ENCODE assay signal across 9 cellular contexts in genomic region chr3:129313415-129313982, GRCh38. TPM values are rescaled to one million over a fixed set of nuclear protein-coding genes. Genes with fewer than 3 reads are reported as not detected.
DNase-seq lines count a peak whose midpoint lies in the region; ATAC-seq, FAIRE-seq and TF ChIP-seq lines count a peak whose summit lies in the region.
"Had no signal": no experiment of that assay in that cellular context is flagged by ENCODE, and none has a peak within 500 bp of the region (broad histone marks: within the 10 kb centered on the region; RNA-seq: fewer than 3 reads in every experiment).

No MANE protein-coding gene starts in this region.

- peak overlapping the region; percentile 76 for H3K27ac Mint-ChIP-seq in activated naive CD8-positive, alpha-beta T cell treated with anti-CD3 and anti-CD28 coated beads, Interleukin-2, amount 10 ng/mL, durations not matched to agents 7 days and 5 days
- no peak overlapping the region for H3K27ac Mint-ChIP-seq in mesothelial cell of epicardium

- DNase-seq in H54 (ENCODE audit: insufficient read length, low spot score) (no peak), mesothelial cell of epicardium (ENCODE audit: low spot score in 2 of 2, unreplicated experiment in 2 of 2) (no peak), NCI-H226 (no peak), NCI-H446 (lab: John Stamatoyannopoulos, UW) (no peak)
- no peak for DNase-seq in activated naive CD8-positive, alpha-beta T cell treated with anti-CD3 and anti-CD28 coated beads, Interleukin-2, amount 10 ng/mL, durations not matched to agents 7 days and 5 days
- DNase-seq: NCI-H1105 treated with DMSO at 0.1 percent for 48 hours had no signal

- H3K79me2 ChIP-seq in ACC112 (ENCODE audit: control insufficient read depth, insufficient read depth, low read length, unreplicated experiment) = peaks cover 5% of the 10 kb centered on the region

- H3K27me3 ChIP-seq in ACC112 (ENCODE audit: insufficient read depth, low read length) = no peaks in the 10 kb centered on the region

- ATAC-seq in activated naive CD8-positive, alpha-beta T cell treated with anti-CD3 and anti-CD28 coated beads, Interleukin-2, amount 10 ng/mL, durations not matched to agents 7 days and 5 days (ENCODE audit: low read depth) = no peak
- ATAC-seq in HG02840 (IDR thresholded peaks at IDR 0.05; ENCODE audit: low FRiP score, unreplicated experiment) (no peak), HG03159 (IDR thresholded peaks at IDR 0.05; ENCODE audit: unreplicated experiment) (no peak)

- H3K4me3 ChIP-seq in ACC112 (ENCODE audit: low read depth, low read length) = peak overlapping the region; percentile 91; the same call in 1 of the 2 replicates

- no peak for TF ChIP-seq CTCF in mesothelial cell of epicardium (IDR thresholded peaks at IDR 0.05; ENCODE audit: unreplicated experiment)

- H3K4me1 ChIP-seq in ACC112 (ENCODE audit: control insufficient read depth, insufficient read depth, low read length, unreplicated experiment) = peaks cover 9% of the 10 kb centered on the region

- no peaks in the 10 kb centered on the region for H3K9me3 Mint-ChIP-seq in activated naive CD8-positive, alpha-beta T cell treated with anti-CD3 and anti-CD28 coated beads, Interleukin-2, amount 10 ng/mL, durations not matched to agents 7 days and 5 days
- no peaks in the 10 kb centered on the region for H3K9me3 Mint-ChIP-seq in mesothelial cell of epicardium

- H3K4me3 Mint-ChIP-seq in activated naive CD8-positive, alpha-beta T cell treated with anti-CD3 and anti-CD28 coated beads, Interleukin-2, amount 10 ng/mL, durations not matched to agents 7 days and 5 days = peak overlapping the region; percentile 86
- H3K4me3 Mint-ChIP-seq in mesothelial cell of epicardium = peak overlapping the region; percentile 89

- H3K36me3 Mint-ChIP-seq in activated naive CD8-positive, alpha-beta T cell treated with anti-CD3 and anti-CD28 coated beads, Interleukin-2, amount 10 ng/mL, durations not matched to agents 7 days and 5 days = peaks cover 12% of the 10 kb centered on the region
- H3K36me3 Mint-ChIP-seq in mesothelial cell of epicardium = no peaks in the 10 kb centered on the region

- FAIRE-seq in H54 (lab: Jason Lieb, UNC) = no peak

- POLR2A ChIA-PET in activated naive CD8-positive, alpha-beta T cell treated with anti-CD3 and anti-CD28 coated beads, Interleukin-2, amount 10 ng/mL, durations not matched to agents 7 days and 5 days (lab: Charles Lee) = interaction anchor here (0.6 to 6.1 kb wide), 9 partner anchors 9 to 298 kb away, joined by 3 to 102 read pairs (median 6); partner anchors contain the start of genes COPG1, HMCES, IFT122 and MBD4

- no peaks in the 10 kb centered on the region for H3K27me3 Mint-ChIP-seq in activated naive CD8-positive, alpha-beta T cell treated with anti-CD3 and anti-CD28 coated beads, Interleukin-2, amount 10 ng/mL, durations not matched to agents 7 days and 5 days
- H3K27me3 Mint-ChIP-seq in mesothelial cell of epicardium (ENCODE audit: low read depth) = no peaks in the 10 kb centered on the region

- H2AFZ ChIP-seq in ACC112 (ENCODE audit: low read length, unreplicated experiment) = no peak overlapping the region

- no peaks in the 10 kb centered on the region for H3K36me3 ChIP-seq in ACC112 (ENCODE audit: insufficient read depth, low read length)

- TF ChIP-seq POLR2A in H54 (IDR thresholded peaks at IDR 0.05; ENCODE audit: low read depth, low read length) = peak; percentile 21; the same call in 1 of the 2 replicates

- H3K27ac ChIP-seq in ACC112 (ENCODE audit: low read depth, low read length) = no peak overlapping the region

- peaks cover 35% of the 10 kb centered on the region for H3K4me1 Mint-ChIP-seq in activated naive CD8-positive, alpha-beta T cell treated with anti-CD3 and anti-CD28 coated beads, Interleukin-2, amount 10 ng/mL, durations not matched to agents 7 days and 5 days
- peaks cover 14% of the 10 kb centered on the region for H3K4me1 Mint-ChIP-seq in mesothelial cell of epicardium

RNA-seq across cellular contexts. Expression of gene HMCES, which starts 34.8 kb away (rescaled TPM):
- total RNA-seq in activated naive CD8-positive, alpha-beta T cell treated with anti-CD3 and anti-CD28 coated beads, Interleukin-2, amount 10 ng/mL, durations not matched to agents 7 days and 5 days = 10 to 100 TPM; 59.7 to 60.8 TPM
- total RNA-seq in mesothelial cell of epicardium = 26.6 to 31.1 TPM (median 29.6 TPM) in 3 replicates
